1 cellular context compared by ENCODE assay signal in the genomic region with DNA sequence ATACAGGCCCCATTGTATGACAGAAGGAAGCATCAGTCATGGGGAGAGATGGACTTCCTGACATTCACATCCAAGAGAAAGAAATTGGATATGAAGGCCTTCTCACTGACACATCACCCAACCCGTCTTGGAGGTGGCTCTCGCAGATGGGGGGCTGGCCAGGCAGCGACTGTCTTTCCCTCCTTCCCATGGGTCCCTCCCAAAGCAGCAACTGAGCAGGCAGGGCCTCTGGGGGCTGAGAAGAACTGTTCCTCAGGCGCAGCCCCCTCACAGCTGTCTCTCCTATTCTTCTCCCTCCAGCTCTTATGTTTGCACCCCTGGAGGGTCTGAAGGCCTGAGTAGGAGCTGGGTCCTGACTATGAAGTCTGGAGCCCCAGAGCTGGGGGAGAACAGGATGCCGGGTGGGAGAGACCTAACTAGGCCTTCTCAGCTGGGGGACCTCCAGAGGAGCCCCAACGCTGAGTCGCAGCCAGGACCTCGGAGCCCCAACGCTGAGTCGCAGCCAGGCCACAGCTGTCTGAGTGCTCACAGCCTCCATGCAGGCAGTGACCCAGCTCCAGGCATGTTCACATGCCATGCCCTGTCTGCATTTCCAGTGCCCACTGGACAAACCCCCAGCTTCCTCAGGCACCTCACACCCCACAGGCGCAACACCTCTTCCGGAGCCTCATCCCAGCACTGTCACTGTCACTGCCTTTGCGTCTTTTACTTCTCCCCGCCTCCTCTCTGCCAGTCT.
A peak's percentile ranks its signal among the peaks of the same experiment; 100 is the strongest.
TF ChIP-seq lines count a peak whose summit lies in the region.

No MANE protein-coding gene starts in this region.

TF ChIP-seq in H1, 55 proteins besides CTCF, POLR2A, EP300 and RAD21:
- TF ChIP-seq POLR2AphosphoS5 (IDR thresholded peaks at IDR 0.05; ENCODE audit: low read depth, low read length) (0 out of 2 replicates have a peak, but pooled peaks have one; percentile 1), SP2 (IDR thresholded peaks at IDR 0.05; ENCODE audit: low read length) (no peak)
